In the genomic region with DNA sequence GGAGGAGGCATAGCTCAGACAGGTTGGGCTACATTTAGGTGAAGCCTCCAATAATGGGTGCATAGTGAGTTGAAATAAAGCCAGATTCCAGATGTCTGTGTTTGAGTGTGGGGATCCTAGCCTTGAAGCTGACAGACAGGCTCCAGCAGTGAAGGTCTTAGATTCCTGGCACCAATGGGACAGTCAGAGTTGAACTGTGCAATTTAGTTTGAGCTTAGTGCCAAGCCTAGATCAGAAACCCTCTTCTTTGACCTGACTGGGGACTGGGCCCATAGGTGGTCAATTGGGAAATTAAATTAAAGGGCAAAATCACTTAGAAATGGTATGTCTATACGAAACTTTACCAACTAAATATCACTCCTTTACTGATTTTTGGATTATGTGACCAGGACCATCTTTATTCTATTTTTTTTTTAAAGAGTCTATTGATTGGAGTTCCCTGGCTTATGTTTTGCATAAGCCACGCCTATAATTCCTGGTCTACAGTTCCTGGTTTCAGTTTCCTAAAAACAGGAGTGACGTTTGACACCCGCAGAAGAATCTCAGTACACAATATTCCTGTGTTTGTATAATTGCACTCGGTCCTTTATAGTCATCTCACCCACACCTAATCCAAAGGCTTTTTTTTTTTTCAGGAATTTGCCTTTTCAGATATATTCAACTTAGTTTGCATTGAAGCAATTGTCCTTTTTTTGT, we compare ENCODE assay signal across 2 cellular contexts.
TF ChIP-seq lines count a peak whose summit lies in the region.

No MANE protein-coding gene starts in this region.

TF ChIP-seq in liver, 16 proteins besides CTCF, POLR2A, EP300 and RAD21 (continued from another document):
- TF ChIP-seq ZBTB33 (IDR thresholded peaks at IDR 0.05): no peak
- peak; percentile 27 to 32 for TF ChIP-seq HNF4A (conservative IDR thresholded peaks at IDR 0.05)
- peak; percentile 28 for TF ChIP-seq SP1 (IDR thresholded peaks at IDR 0.05)
- peak; percentile 18 for TF ChIP-seq YY1 (IDR thresholded peaks at IDR 0.05)
- no peak for TF ChIP-seq REST (IDR thresholded peaks at IDR 0.05)

TF ChIP-seq in HepG2, 621 proteins besides CTCF, POLR2A, EP300 and RAD21 (continued from another document):
- TF ChIP-seq ZNF687 (CRISPR knock-in tag; IDR thresholded peaks at IDR 0.05): no peak
